8 cellular contexts compared by ENCODE assay signal in the genomic region with DNA sequence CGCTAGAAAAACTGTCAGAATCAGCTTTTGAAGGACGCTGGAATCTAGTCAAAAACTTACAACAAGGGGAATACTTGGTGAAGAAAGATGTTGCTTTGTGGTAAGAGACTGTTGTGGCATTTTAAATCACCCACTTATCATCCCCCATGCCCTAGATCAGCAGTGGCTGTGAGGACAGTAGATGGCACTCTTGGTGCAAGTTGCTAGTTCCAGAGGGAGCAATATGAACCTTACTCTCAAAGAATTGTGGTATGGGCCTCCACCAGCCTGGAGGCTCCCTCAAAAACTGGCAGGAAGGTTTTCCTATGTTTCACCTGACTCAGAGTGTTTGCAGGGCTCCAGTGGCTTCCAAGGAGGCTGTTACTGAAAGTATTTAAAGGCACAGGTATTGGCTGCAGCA. TPM values are rescaled to one million over a fixed set of nuclear protein-coding genes. Genes with fewer than 3 reads are reported as not detected.
DNase-seq lines count a peak whose midpoint lies in the region; ATAC-seq and TF ChIP-seq lines count a peak whose summit lies in the region.

No MANE protein-coding gene starts in this region.

- peak; percentile 17 for DNase-seq in NOMO-1 treated with DMSO at 0.1 percent for 48 hours (lab: John Stamatoyannopoulos, UW; ENCODE audit: unreplicated experiment)
- DNase-seq in NOMO-1 treated with dmso at 0.1 percent for 144 hours (lab: John Stamatoyannopoulos, UW; ENCODE audit: unreplicated experiment): no peak
- peak; percentile 39 for DNase-seq in SW480 (ENCODE audit: low spot score)
- peak; percentile 64 for DNase-seq in fibroblast of peridontal ligament (ENCODE audit: extremely low read depth)
- peak; percentile 0 for DNase-seq in occipital lobe (lab: John Stamatoyannopoulos, UW)

- peak; percentile 78 for TF ChIP-seq RAD21 in Ishikawa (IDR thresholded peaks at IDR 0.05; ENCODE audit: low read depth)

- ATAC-seq in GM21423 (IDR thresholded peaks at IDR 0.05; ENCODE audit: unreplicated experiment) (no peak), HG02840 (IDR thresholded peaks at IDR 0.05; ENCODE audit: low FRiP score, unreplicated experiment) (no peak)

- TF ChIP-seq EP300 in Ishikawa (IDR thresholded peaks at IDR 0.05; ENCODE audit: borderline replicate concordance): no peak

TF ChIP-seq in Ishikawa, 13 proteins besides CTCF, POLR2A, EP300 and RAD21:
- TF ChIP-seq CREB1 (IDR thresholded peaks at IDR 0.05; ENCODE audit: low read depth) (no peak), TCF12 (IDR thresholded peaks at IDR 0.05; ENCODE audit: low read depth) (no peak), FOXM1 (IDR thresholded peaks at IDR 0.05; ENCODE audit: borderline replicate concordance, low read depth) (no peak)
- TF ChIP-seq, protein P1, sequence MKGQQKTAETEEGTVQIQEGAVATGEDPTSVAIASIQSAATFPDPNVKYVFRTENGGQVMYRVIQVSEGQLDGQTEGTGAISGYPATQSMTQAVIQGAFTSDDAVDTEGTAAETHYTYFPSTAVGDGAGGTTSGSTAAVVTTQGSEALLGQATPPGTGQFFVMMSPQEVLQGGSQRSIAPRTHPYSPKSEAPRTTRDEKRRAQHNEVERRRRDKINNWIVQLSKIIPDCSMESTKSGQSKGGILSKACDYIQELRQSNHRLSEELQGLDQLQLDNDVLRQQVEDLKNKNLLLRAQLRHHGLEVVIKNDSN (IDR thresholded peaks at IDR 0.05): no peak

RNA-seq across cellular contexts. Expression of gene SLC16A2, which starts 37.7 kb away (rescaled TPM):
- total RNA-seq in occipital lobe: 17.9 TPM
